ENCODE assay signal across 18 cellular contexts in genomic region chrX:74195605-74196004, GRCh38.
"Had no signal": no experiment of that assay in that cellular context is flagged by ENCODE, and none has a peak within 500 bp of the region (broad histone marks: within the 10 kb centered on the region; RNA-seq: fewer than 3 reads in every experiment).

No MANE protein-coding gene starts in this region.

- H3K27me3 Mint-ChIP-seq: dendritic cell treated with granulocyte-macrophage colony-stimulating factor and Interleukin-4, amounts not matched to agents 40 ng/mL and 50 ng/mL, for 4 days; effector memory CD8-positive, alpha-beta T cell; memory B cell; type B pancreatic cell had no signal

- ATAC-seq: effector memory CD8-positive, alpha-beta T cell; lower lobe of right lung; natural killer cell had no signal

- H3K4me1 Mint-ChIP-seq: memory B cell, mesothelial cell of epicardium, natural killer cell, neural progenitor cell had no signal

- H3K4me3 Mint-ChIP-seq: dendritic cell treated with granulocyte-macrophage colony-stimulating factor and Interleukin-4, amounts not matched to agents 40 ng/mL and 50 ng/mL, for 4 days; effector memory CD8-positive, alpha-beta T cell; memory B cell; mesothelial cell of epicardium; natural killer cell; neural progenitor cell; type B pancreatic cell had no signal

- H3K27ac ChIP-seq: lower lobe of right lung, neural progenitor cell, ovary had no signal

- H3K36me3 ChIP-seq: lower lobe of right lung, neural progenitor cell, ovary had no signal

- H3K36me3 Mint-ChIP-seq: type B pancreatic cell had no signal

- H3K27me3 ChIP-seq: neural progenitor cell, ovary had no signal

- DNase-seq: effector memory CD8-positive, alpha-beta T cell; erythroblast; foreskin melanocyte; head of caudate nucleus; hypothalamus; kidney glomerular epithelial cell; lower lobe of right lung; natural killer cell; nucleus accumbens; ovary; small intestine; stimulated activated CD4-positive, alpha-beta T cell treated with anti-CD3 and anti-CD28 coated beads, Interleukin-12 subunit alpha, Interleukin-12 subunit beta, amount 100 ng/mL, for 4 hours; stimulated activated naive CD4-positive, alpha-beta T cell treated with Interleukin-2 at 50 U/mL for 16 hours had no signal

- H3K4me3 ChIP-seq: lower lobe of right lung, neural progenitor cell, ovary had no signal

- H3K27ac Mint-ChIP-seq: dendritic cell treated with granulocyte-macrophage colony-stimulating factor and Interleukin-4, amounts not matched to agents 40 ng/mL and 50 ng/mL, for 4 days; effector memory CD8-positive, alpha-beta T cell; memory B cell; mesothelial cell of epicardium; natural killer cell; neural progenitor cell; type B pancreatic cell had no signal

- H3K9me3 ChIP-seq: lower lobe of right lung, ovary had no signal

- H3K4me1 ChIP-seq: lower lobe of right lung, neural progenitor cell had no signal

- H3K9me3 Mint-ChIP-seq: effector memory CD8-positive, alpha-beta T cell; type B pancreatic cell had no signal
